Comparison of ENCODE assay signal across 9 cellular contexts in genomic region chr2:25566694-25567093, GRCh38.
DNase-seq lines count a peak whose midpoint lies in the region; ATAC-seq and TF ChIP-seq lines count a peak whose summit lies in the region.
"Had no signal": no experiment of that assay in that cellular context is flagged by ENCODE, and none has a peak within 500 bp of the region (broad histone marks: within the 10 kb centered on the region; RNA-seq: fewer than 3 reads in every experiment).

No MANE protein-coding gene starts in this region.

- peak in 1 of 11 experiments; percentile 35 for TF ChIP-seq CTCF in spleen (IDR thresholded peaks at IDR 0.05 in 8 of 11, conservative IDR thresholded peaks at IDR 0.05 in 3 of 11)

- no peaks in the 10 kb centered on the region for H3K9me3 ChIP-seq in adipocyte (ENCODE audit: control insufficient read depth, low read length)
- no peaks in the 10 kb centered on the region for H3K9me3 ChIP-seq in spleen

- 6 to 24% (median 17%) methylated on average over 2 of the region's 2 CpGs for WGBS in spleen, 5 donors

- DNase-seq in adipocyte (ENCODE audit: low read depth): peak; percentile 15
- DNase-seq in spleen: no peak
- no peak for DNase-seq in DMS 273 (lab: John Stamatoyannopoulos, UW; ENCODE audit: unreplicated experiment)
- no peak for DNase-seq in ACHN

- H3K27ac ChIP-seq in spleen: peak overlapping the region in 7 of 8 donors; percentile 42 to 74 (median 68)
- H3K27ac ChIP-seq: KMS-11, parathyroid adenoma had no signal

- in situ Hi-C loops in ACHN (cut with HindIII; ENCODE audit: low pct_ligation_motif_present, low pct_unique_long_range_greater_than_20kb, low sequenced_read_pairs): no loop called here

- H3K4me3 ChIP-seq in adipocyte (ENCODE audit: low read length) (no peak overlapping the region), spleen (no peak overlapping the region)

- TF ChIP-seq POLR2A in spleen (IDR thresholded peaks at IDR 0.05): no peak

- H3K9ac ChIP-seq in adipocyte (ENCODE audit: low read length): no peak overlapping the region
- H3K9ac ChIP-seq: KMS-11, parathyroid adenoma had no signal

- H3K27me3 ChIP-seq in adipocyte (replicated peaks; ENCODE audit: control insufficient read depth, insufficient read depth, low read length): no peaks in the 10 kb centered on the region
- no peaks in the 10 kb centered on the region for H3K27me3 ChIP-seq in spleen (replicated peaks in 1 of 7)

- peaks cover 14% of the 10 kb centered on the region for H3K4me1 ChIP-seq in adipocyte (ENCODE audit: control insufficient read depth, insufficient read depth, low read length)
- H3K4me1 ChIP-seq in spleen: peaks cover 17 to 43% (median 21%) of the 10 kb centered on the region in 6 donors
- H3K4me1 ChIP-seq: parathyroid adenoma had no signal

- ATAC-seq in GM19324 (IDR thresholded peaks at IDR 0.05; ENCODE audit: low FRiP score, unreplicated experiment): peak; percentile 65
- peak; percentile 80 for ATAC-seq in HG03175 (IDR thresholded peaks at IDR 0.05; ENCODE audit: unreplicated experiment)
- ATAC-seq in HG02840 (IDR thresholded peaks at IDR 0.05; ENCODE audit: low FRiP score, unreplicated experiment): no peak

- intact Hi-C loops in spleen (cut with DNase I; ENCODE audit: low total_unique reads): no loop called here

- no peaks in the 10 kb centered on the region for H3K36me3 ChIP-seq in adipocyte (ENCODE audit: control insufficient read depth, insufficient read depth, low read length, severe bottlenecking)
- H3K36me3 ChIP-seq in spleen: no peaks in the 10 kb centered on the region
